Comparison of ENCODE assay signal across 1 cellular context in the genomic region with DNA sequence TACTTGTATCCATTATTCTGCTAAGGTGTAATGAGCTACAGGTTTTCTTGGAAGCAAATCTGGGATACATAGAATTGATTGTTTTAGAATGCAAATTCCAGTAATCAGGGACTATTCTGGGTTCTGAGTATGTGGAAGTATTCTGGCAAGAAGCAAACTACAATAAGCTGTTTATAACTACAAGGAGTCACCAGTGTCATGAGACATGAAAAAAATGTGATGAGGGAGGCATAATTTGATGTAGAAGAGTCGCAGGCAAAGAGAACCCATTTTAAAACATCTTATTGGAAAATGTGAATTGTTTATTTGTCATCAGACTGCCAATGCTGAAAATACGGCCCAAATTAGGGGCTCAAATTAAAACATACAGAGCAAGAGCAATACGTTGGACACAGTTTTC.
TF ChIP-seq lines count a peak whose summit lies in the region.

No MANE protein-coding gene starts in this region.

TF ChIP-seq in HepG2, 621 proteins besides CTCF, POLR2A, EP300 and RAD21 (continued from another document):
- TF ChIP-seq MAFK (conservative IDR thresholded peaks at IDR 0.05 in 1 of 2, IDR thresholded peaks at IDR 0.05 in 1 of 2; ENCODE audit: low read length in 2 of 2) (peak; percentile 39 to 72; a peak in 3 of 4 replicates), RFXAP (CRISPR knock-in tag; IDR thresholded peaks at IDR 0.05; ENCODE audit: borderline replicate concordance) (no peak), NFKB2 (CRISPR knock-in tag; IDR thresholded peaks at IDR 0.05; ENCODE audit: borderline replicate concordance) (no peak), SMC3 (IDR thresholded peaks at IDR 0.05; ENCODE audit: low read length) (no peak), MAFF (IDR thresholded peaks at IDR 0.05; ENCODE audit: low read depth, low read length) (0 out of 2 replicates have a peak, but pooled peaks have one; percentile 36), MXI1 (IDR thresholded peaks at IDR 0.05; ENCODE audit: borderline replicate concordance, low read depth, low read length) (no peak), ZNF660 (CRISPR knock-in tag; IDR thresholded peaks at IDR 0.05; ENCODE audit: borderline replicate concordance, low read depth) (no peak)
- TF ChIP-seq, protein P1, sequence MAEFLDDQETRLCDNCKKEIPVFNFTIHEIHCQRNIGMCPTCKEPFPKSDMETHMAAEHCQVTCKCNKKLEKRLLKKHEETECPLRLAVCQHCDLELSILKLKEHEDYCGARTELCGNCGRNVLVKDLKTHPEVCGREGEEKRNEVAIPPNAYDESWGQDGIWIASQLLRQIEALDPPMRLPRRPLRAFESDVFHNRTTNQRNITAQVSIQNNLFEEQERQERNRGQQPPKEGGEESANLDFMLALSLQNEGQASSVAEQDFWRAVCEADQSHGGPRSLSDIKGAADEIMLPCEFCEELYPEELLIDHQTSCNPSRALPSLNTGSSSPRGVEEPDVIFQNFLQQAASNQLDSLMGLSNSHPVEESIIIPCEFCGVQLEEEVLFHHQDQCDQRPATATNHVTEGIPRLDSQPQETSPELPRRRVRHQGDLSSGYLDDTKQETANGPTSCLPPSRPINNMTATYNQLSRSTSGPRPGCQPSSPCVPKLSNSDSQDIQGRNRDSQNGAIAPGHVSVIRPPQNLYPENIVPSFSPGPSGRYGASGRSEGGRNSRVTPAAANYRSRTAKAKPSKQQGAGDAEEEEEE (CRISPR knock-in tag; IDR thresholded peaks at IDR 0.05; ENCODE audit: borderline replicate concordance), result no peak
- TF ChIP-seq, protein P2, sequence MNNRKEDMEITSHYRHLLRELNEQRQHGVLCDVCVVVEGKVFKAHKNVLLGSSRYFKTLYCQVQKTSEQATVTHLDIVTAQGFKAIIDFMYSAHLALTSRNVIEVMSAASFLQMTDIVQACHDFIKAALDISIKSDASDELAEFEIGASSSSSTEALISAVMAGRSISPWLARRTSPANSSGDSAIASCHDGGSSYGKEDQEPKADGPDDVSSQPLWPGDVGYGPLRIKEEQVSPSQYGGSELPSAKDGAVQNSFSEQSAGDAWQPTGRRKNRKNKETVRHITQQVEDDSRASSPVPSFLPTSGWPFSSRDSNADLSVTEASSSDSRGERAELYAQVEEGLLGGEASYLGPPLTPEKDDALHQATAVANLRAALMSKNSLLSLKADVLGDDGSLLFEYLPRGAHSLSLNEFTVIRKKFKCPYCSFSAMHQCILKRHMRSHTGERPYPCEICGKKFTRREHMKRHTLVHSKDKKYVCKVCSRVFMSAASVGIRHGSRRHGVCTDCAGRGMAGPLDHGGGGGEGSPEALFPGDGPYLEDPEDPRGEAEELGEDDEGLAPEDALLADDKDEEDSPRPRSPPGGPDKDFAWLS (CRISPR knock-in tag; IDR thresholded peaks at IDR 0.05; ENCODE audit: borderline replicate concordance), result no peak
